In the genomic region with DNA sequence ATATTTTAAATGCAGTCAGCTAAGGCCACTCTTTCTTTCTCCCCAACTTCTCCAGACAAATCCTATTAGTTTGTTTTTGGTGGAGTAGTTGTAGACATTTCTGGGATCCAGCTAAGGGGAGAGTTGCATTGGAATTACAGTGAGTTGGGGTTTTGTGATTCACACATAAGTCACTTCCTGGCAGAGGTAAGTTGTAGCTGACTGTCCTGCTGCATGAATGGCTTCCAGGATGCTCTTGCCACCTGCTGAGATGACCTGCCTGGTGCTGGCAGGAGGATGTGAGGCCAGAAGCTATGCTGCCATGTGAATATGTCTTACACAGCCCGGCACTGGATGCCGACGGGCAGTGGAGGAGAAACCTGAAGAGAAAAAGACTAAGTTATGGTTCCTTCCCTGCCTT, we compare ENCODE assay signal across 28 cellular contexts.
DNase-seq lines count a peak whose midpoint lies in the region; ATAC-seq, FAIRE-seq and TF ChIP-seq lines count a peak whose summit lies in the region.
"Had no signal": no experiment of that assay in that cellular context is flagged by ENCODE, and none has a peak within 500 bp of the region (broad histone marks: within the 10 kb centered on the region; RNA-seq: fewer than 3 reads in every experiment).

No MANE protein-coding gene starts in this region.

- H3K9ac ChIP-seq in fibroblast of lung (ENCODE audit: insufficient read depth, low read length) (no peak overlapping the region), Karpas-422 (ENCODE audit: low read length) (no peak overlapping the region)
- H3K9ac ChIP-seq: SK-N-SH had no signal

- H2AFZ ChIP-seq in fibroblast of lung (ENCODE audit: low read length) (no peak overlapping the region), Karpas-422 (ENCODE audit: low read length) (no peak overlapping the region)

- intact Hi-C loops in MCF 10A (cut with micrococcal nuclease) (no loop called here), breast epithelium (cut with DNase I; ENCODE audit: low total_unique reads) (no loop called here)

- TF ChIP-seq CTCF in MCF 10A (IDR thresholded peaks at IDR 0.05; ENCODE audit: unreplicated experiment) = no peak
- TF ChIP-seq CTCF in breast epithelium (IDR thresholded peaks at IDR 0.05) = no peak
- TF ChIP-seq CTCF in fibroblast of lung (conservative IDR thresholded peaks at IDR 0.05 in 1 of 2, IDR thresholded peaks at IDR 0.05 in 1 of 2; ENCODE audit: low read depth in 1 of 2, low read length in 2 of 2) = no peak

- CTCF ChIA-PET in MCF 10A (lab: Yijun Ruan, JAX) = no interaction called here
- CTCF ChIA-PET in activated CD8-positive, alpha-beta memory T cell treated with anti-CD3 and anti-CD28 coated beads, Interleukin-2, amount 10 ng/mL, durations not matched to agents 7 days and 5 days (lab: Charles Lee) = interaction anchor here (1.0 kb wide), 1 partner anchor 14 kb away, joined by 3 read pairs; no protein-coding TSS in a partner anchor

- no TSS peak for BruUV-seq in MCF 10A (replicated peaks; lab: Mats Ljungman, UMichigan)

- no peaks in the 10 kb centered on the region for H3K79me2 ChIP-seq in fibroblast of lung (ENCODE audit: control insufficient read depth, insufficient read depth, low read length)
- no peaks in the 10 kb centered on the region for H3K79me2 ChIP-seq in Karpas-422 (ENCODE audit: low read length)

- H3K9me3 ChIP-seq in breast epithelium = no peaks in the 10 kb centered on the region
- H3K9me3 ChIP-seq in fibroblast of lung (ENCODE audit: control insufficient read depth, insufficient read depth, low read depth, low read length) = no peaks in the 10 kb centered on the region
- H3K9me3 ChIP-seq in Karpas-422 (ENCODE audit: low read length) = no peaks in the 10 kb centered on the region
- H3K9me3 ChIP-seq: ovary, SK-N-SH, tibial nerve had no signal

- H3K9me3 Mint-ChIP-seq in MCF 10A (ENCODE audit: unreplicated experiment) = no peaks in the 10 kb centered on the region
- peaks cover 2% of the 10 kb centered on the region for H3K9me3 Mint-ChIP-seq in activated CD8-positive, alpha-beta memory T cell treated with anti-CD3 and anti-CD28 coated beads, Interleukin-2, amount 10 ng/mL, durations not matched to agents 7 days and 5 days (ENCODE audit: low read depth)
- H3K9me3 Mint-ChIP-seq: activated CD4-positive, alpha-beta T cell treated with anti-CD3 and anti-CD28 coated beads, Interleukin-2, amount 10 ng/mL, durations not matched to agents 24 days and 14 days; activated naive CD4-positive, alpha-beta T cell treated with anti-CD3 and anti-CD28 coated beads, Interleukin-2, amount 10 ng/mL, durations not matched to agents 7 days and 5 days had no signal

- H3K4me1 ChIP-seq in breast epithelium = no peaks in the 10 kb centered on the region
- no peaks in the 10 kb centered on the region for H3K4me1 ChIP-seq in fibroblast of lung (ENCODE audit: control insufficient read depth, extremely low read depth, insufficient read depth, low read length)
- no peaks in the 10 kb centered on the region for H3K4me1 ChIP-seq in Karpas-422 (ENCODE audit: low read length)
- H3K4me1 ChIP-seq: tibial nerve had no signal

- H3K27ac ChIP-seq in breast epithelium = no peak overlapping the region
- no peak overlapping the region for H3K27ac ChIP-seq in fibroblast of lung (ENCODE audit: insufficient read depth, low read length)
- H3K27ac ChIP-seq in Karpas-422 (ENCODE audit: low read length) = no peak overlapping the region
- H3K27ac ChIP-seq: ovary, tibial nerve had no signal

- no peaks in the 10 kb centered on the region for H3K36me3 Mint-ChIP-seq in MCF 10A (ENCODE audit: insufficient read depth, unreplicated experiment)
- no peaks in the 10 kb centered on the region for H3K36me3 Mint-ChIP-seq in activated CD8-positive, alpha-beta memory T cell treated with anti-CD3 and anti-CD28 coated beads, Interleukin-2, amount 10 ng/mL, durations not matched to agents 7 days and 5 days
- H3K36me3 Mint-ChIP-seq: activated naive CD4-positive, alpha-beta T cell treated with anti-CD3 and anti-CD28 coated beads, Interleukin-2, amount 10 ng/mL, durations not matched to agents 7 days and 5 days; natural killer cell had no signal

- TF ChIP-seq POLR2A in breast epithelium (IDR thresholded peaks at IDR 0.05) = no peak

- POLR2A ChIA-PET in MCF 10A (lab: Yijun Ruan, JAX) = no interaction called here

- no peaks in the 10 kb centered on the region for H3K9me2 ChIP-seq in Karpas-422 (replicated peaks; ENCODE audit: insufficient read depth, low read length)
- H3K9me2 ChIP-seq: SK-N-SH had no signal

- no peak for ATAC-seq in activated CD8-positive, alpha-beta memory T cell treated with anti-CD3 and anti-CD28 coated beads, Interleukin-2, amount 10 ng/mL, durations not matched to agents 7 days and 5 days
- no peak for ATAC-seq in SK-N-SH treated with all-trans-retinoic acid at 6 μM for 48 hours
- ATAC-seq: natural killer cell had no signal

- no peak overlapping the region for H3K4me3 ChIP-seq in breast epithelium
- no peak overlapping the region for H3K4me3 ChIP-seq in fibroblast of lung (replicated peaks in 1 of 4; ENCODE audit: control extremely low read depth in 1 of 4, insufficient read depth in 1 of 4, low read depth in 3 of 4, low read length in 4 of 4)
- no peak overlapping the region for H3K4me3 ChIP-seq in Karpas-422 (ENCODE audit: low read length)
- H3K4me3 ChIP-seq: ovary, smooth muscle cell, tibial nerve had no signal

- H4K20me1 ChIP-seq in fibroblast of lung (ENCODE audit: control insufficient read depth, extremely low read depth, insufficient read depth, low read length) (no peaks in the 10 kb centered on the region), Karpas-422 (ENCODE audit: insufficient read depth, low read depth, low read length) (no peaks in the 10 kb centered on the region)

- H3K27me3 ChIP-seq in breast epithelium (no peaks in the 10 kb centered on the region), fibroblast of lung (ENCODE audit: control insufficient read depth, insufficient read depth, low read length) (no peaks in the 10 kb centered on the region), Karpas-422 (ENCODE audit: low read length) (no peaks in the 10 kb centered on the region)
- H3K27me3 ChIP-seq: ovary, tibial nerve had no signal

- no peak overlapping the region for H3K4me3 Mint-ChIP-seq in MCF 10A (ENCODE audit: unreplicated experiment)
- H3K4me3 Mint-ChIP-seq in activated CD8-positive, alpha-beta memory T cell treated with anti-CD3 and anti-CD28 coated beads, Interleukin-2, amount 10 ng/mL, durations not matched to agents 7 days and 5 days = no peak overlapping the region
- H3K4me3 Mint-ChIP-seq: activated CD4-positive, alpha-beta T cell treated with anti-CD3 and anti-CD28 coated beads, Interleukin-2, amount 10 ng/mL, durations not matched to agents 24 days and 14 days; activated naive CD4-positive, alpha-beta T cell treated with anti-CD3 and anti-CD28 coated beads, Interleukin-2, amount 10 ng/mL, durations not matched to agents 7 days and 5 days; CD4-positive, alpha-beta T cell; natural killer cell had no signal

- DNase-seq in MCF 10A (ENCODE audit: unreplicated experiment) (peak; percentile 46), breast epithelium (ENCODE audit: low spot score in 2 of 2) (no peak), SW480 (ENCODE audit: low spot score) (peak; percentile 47), fibroblast of lung (ENCODE audit: low read depth in 2 of 2) (peak; percentile 5 to 9), urothelium cell line (ENCODE audit: low spot score) (peak; percentile 44), Karpas-422 (no peak)
- no peak for DNase-seq in activated CD8-positive, alpha-beta memory T cell treated with anti-CD3 and anti-CD28 coated beads, Interleukin-2, amount 10 ng/mL, durations not matched to agents 7 days and 5 days
- DNase-seq: activated CD4-positive, alpha-beta T cell treated with anti-CD3 and anti-CD28 coated beads, Interleukin-2, amount 10 ng/mL, durations not matched to agents 24 days and 14 days; activated naive CD4-positive, alpha-beta T cell treated with anti-CD3 and anti-CD28 coated beads, Interleukin-2, amount 10 ng/mL, durations not matched to agents 7 days and 5 days; activated T-cell treated with anti-CD3 and anti-CD28 coated beads, Interleukin-2, amount 50 U/mL, for 48 hours; AML-193; CD4-positive, alpha-beta T cell; dermis blood vessel endothelial cell; HCEC 1CT; hypothalamus; MM.1S; natural killer cell; NCI-H2029 treated with DMSO at 0.1 percent for 48 hours; NCI-H748 treated with DMSO at 0.1 percent for 48 hours; ovary; SK-N-SH; stimulated activated CD4-positive, alpha-beta T cell treated with anti-CD3 and anti-CD28 coated beads, Interleukin-1b, Interleukin-23, amount 100 ng/mL, for 48 hours had no signal

- H3K4me1 Mint-ChIP-seq in MCF 10A (ENCODE audit: insufficient read depth, unreplicated experiment) = peaks cover 14% of the 10 kb centered on the region
- H3K4me1 Mint-ChIP-seq in activated CD8-positive, alpha-beta memory T cell treated with anti-CD3 and anti-CD28 coated beads, Interleukin-2, amount 10 ng/mL, durations not matched to agents 7 days and 5 days = no peaks in the 10 kb centered on the region
- H3K4me1 Mint-ChIP-seq: activated CD4-positive, alpha-beta T cell treated with anti-CD3 and anti-CD28 coated beads, Interleukin-2, amount 10 ng/mL, durations not matched to agents 24 days and 14 days; activated naive CD4-positive, alpha-beta T cell treated with anti-CD3 and anti-CD28 coated beads, Interleukin-2, amount 10 ng/mL, durations not matched to agents 7 days and 5 days; natural killer cell had no signal

- H3K27me3 Mint-ChIP-seq in MCF 10A (ENCODE audit: insufficient read depth, unreplicated experiment) = no peaks in the 10 kb centered on the region
- no peaks in the 10 kb centered on the region for H3K27me3 Mint-ChIP-seq in activated CD8-positive, alpha-beta memory T cell treated with anti-CD3 and anti-CD28 coated beads, Interleukin-2, amount 10 ng/mL, durations not matched to agents 7 days and 5 days
- H3K27me3 Mint-ChIP-seq: activated CD4-positive, alpha-beta T cell treated with anti-CD3 and anti-CD28 coated beads, Interleukin-2, amount 10 ng/mL, durations not matched to agents 24 days and 14 days; activated naive CD4-positive, alpha-beta T cell treated with anti-CD3 and anti-CD28 coated beads, Interleukin-2, amount 10 ng/mL, durations not matched to agents 7 days and 5 days; CD4-positive, alpha-beta T cell had no signal

- peak; percentile 53 for FAIRE-seq in urothelium cell line (lab: Jason Lieb, UNC)
- FAIRE-seq: A204.1, endometrium, islet of Langerhans had no signal

- H3K36me3 ChIP-seq in breast epithelium (no peaks in the 10 kb centered on the region), fibroblast of lung (ENCODE audit: control insufficient read depth, insufficient read depth, low read length) (no peaks in the 10 kb centered on the region), Karpas-422 (ENCODE audit: insufficient read depth, low read length) (no peaks in the 10 kb centered on the region)
- H3K36me3 ChIP-seq: ovary, tibial nerve had no signal

- peak overlapping the region; percentile 61 for H3K27ac Mint-ChIP-seq in MCF 10A (ENCODE audit: low read depth, unreplicated experiment)
- no peak overlapping the region for H3K27ac Mint-ChIP-seq in activated CD8-positive, alpha-beta memory T cell treated with anti-CD3 and anti-CD28 coated beads, Interleukin-2, amount 10 ng/mL, durations not matched to agents 7 days and 5 days
- H3K27ac Mint-ChIP-seq: activated CD4-positive, alpha-beta T cell treated with anti-CD3 and anti-CD28 coated beads, Interleukin-2, amount 10 ng/mL, durations not matched to agents 24 days and 14 days; activated naive CD4-positive, alpha-beta T cell treated with anti-CD3 and anti-CD28 coated beads, Interleukin-2, amount 10 ng/mL, durations not matched to agents 7 days and 5 days; CD4-positive, alpha-beta T cell; natural killer cell had no signal

- H3K4me2 ChIP-seq in fibroblast of lung (ENCODE audit: extremely low read depth, insufficient read depth, low read length) (no peak overlapping the region), Karpas-422 (ENCODE audit: low read depth, low read length, poor library complexity, severe bottlenecking) (no peak overlapping the region)
- H3K4me2 ChIP-seq: SK-N-SH, smooth muscle cell had no signal

Comparison
In these comparisons a context has a peak if more than half of its experiments do, and no peak if none do; other contexts are left out.
1. DNase-seq: peak in MCF 10A (single experiment), SW480 (single experiment), fibroblast of lung (2 of 2) and urothelium cell line (single experiment); none in breast epithelium (0 of 2), Karpas-422 (single experiment) and activated CD8-positive, alpha-beta memory T cell treated with anti-CD3 and anti-CD28 coated beads, Interleukin-2, amount 10 ng/mL, durations not matched to agents 7 days and 5 days (single experiment).